ENCODE assay signal across 8 cellular contexts in genomic region chr19:45887311-45887710, GRCh38. TPM values are rescaled to one million over a fixed set of nuclear protein-coding genes. Genes with fewer than 3 reads are reported as not detected.
DNase-seq lines count a peak whose midpoint lies in the region; ATAC-seq and TF ChIP-seq lines count a peak whose summit lies in the region.

No MANE protein-coding gene starts in this region.

- peak overlapping the region; percentile 61 for H3K27ac ChIP-seq in RWPE2 (ENCODE audit: poor library complexity, severe bottlenecking)

- peaks cover 11% of the 10 kb centered on the region for H3K4me1 Mint-ChIP-seq in progenitor cell of endocrine pancreas (ENCODE audit: low read depth)

- DNase-seq in RWPE2 (ENCODE audit: low spot score) = no peak
- no peak for DNase-seq in epithelial cell of proximal tubule (ENCODE audit: low read depth)
- no peak for DNase-seq in progenitor cell of endocrine pancreas (ENCODE audit: low spot score, unreplicated experiment)
- no peak for DNase-seq in G401 (ENCODE audit: low spot score)
- DNase-seq in left lobe of liver (ENCODE audit: low spot score) = no peak
- no peak for DNase-seq in NCI-H2107 (lab: John Stamatoyannopoulos, UW)

- TF ChIP-seq CTCF in RWPE2 (IDR thresholded peaks at IDR 0.05; ENCODE audit: poor library complexity, severe bottlenecking) = no peak
- TF ChIP-seq CTCF in epithelial cell of proximal tubule (conservative IDR thresholded peaks at IDR 0.05; ENCODE audit: low read depth, low read length) = no peak
- TF ChIP-seq CTCF in progenitor cell of endocrine pancreas (IDR thresholded peaks at IDR 0.05; ENCODE audit: unreplicated experiment) = no peak

- no peaks in the 10 kb centered on the region for H3K9me3 ChIP-seq in ES-I3 (ENCODE audit: control insufficient read depth, insufficient read depth, low read length)
- no peaks in the 10 kb centered on the region for H3K9me3 ChIP-seq in RWPE2 (ENCODE audit: severe bottlenecking)

- H3K4me1 ChIP-seq in ES-I3 (ENCODE audit: insufficient read depth, low read length) (no peaks in the 10 kb centered on the region; the same call in 1 of the 2 replicates), RWPE2 (ENCODE audit: insufficient read depth, poor library complexity, severe bottlenecking) (peaks cover 6% of the 10 kb centered on the region)

- no peaks in the 10 kb centered on the region for H3K36me3 ChIP-seq in ES-I3 (ENCODE audit: insufficient read depth, low read length)
- peaks cover 4% of the 10 kb centered on the region for H3K36me3 ChIP-seq in RWPE2 (ENCODE audit: low read depth)

- H3K9ac ChIP-seq in ES-I3 (ENCODE audit: low read depth, low read length) = peak overlapping the region; percentile 99

- ATAC-seq in RWPE2 (ENCODE audit: low read depth) (no peak), HG02763 (IDR thresholded peaks at IDR 0.05; ENCODE audit: unreplicated experiment) (no peak), left lobe of liver (no peak)

- peak overlapping the region; percentile 99 for H3K27ac Mint-ChIP-seq in progenitor cell of endocrine pancreas

- peak overlapping the region; percentile 94 for H3K4me3 Mint-ChIP-seq in progenitor cell of endocrine pancreas (ENCODE audit: low read depth)

- H3K4me3 ChIP-seq in RWPE2 (ENCODE audit: severe bottlenecking) (peak overlapping the region; percentile 69), epithelial cell of proximal tubule (ENCODE audit: low read depth, low read length) (peak overlapping the region; percentile 70)

- H3K27me3 Mint-ChIP-seq in progenitor cell of endocrine pancreas = no peaks in the 10 kb centered on the region

- peaks cover 4% of the 10 kb centered on the region for H3K36me3 Mint-ChIP-seq in progenitor cell of endocrine pancreas (ENCODE audit: insufficient read depth)

- H3K27me3 ChIP-seq in RWPE2 (ENCODE audit: insufficient read depth, poor library complexity, severe bottlenecking) = no peaks in the 10 kb centered on the region

- H3K9me3 Mint-ChIP-seq in progenitor cell of endocrine pancreas (ENCODE audit: low read depth) = no peaks in the 10 kb centered on the region

- in situ Hi-C loops in G401 (cut with HindIII; ENCODE audit: low sequenced_read_pairs) = no loop called here

RNA-seq across cellular contexts. Expression of gene IRF2BP1, which starts 1.4 kb away (rescaled TPM):
- total RNA-seq in epithelial cell of proximal tubule (26.8 and 31.2 TPM in 2 replicates), progenitor cell of endocrine pancreas (30.4 and 35.0 TPM in 2 replicates), left lobe of liver (19.5 TPM)
- total RNA-seq in G401 (2014; rRNA removed; shearing (Covaris generic)) = 38.3 and 43.4 TPM in 2 replicates

RNA-seq across cellular contexts. Expression of gene MYPOP, which starts 15.1 kb away (rescaled TPM):
- 1.3 and 2.0 TPM in 2 replicates for total RNA-seq in epithelial cell of proximal tubule
- 11.1 and 11.8 TPM in 2 replicates for total RNA-seq in progenitor cell of endocrine pancreas
- 0.12 and 1.9 TPM in 2 replicates for total RNA-seq in G401 (2014; rRNA removed; shearing (Covaris generic))
- 5.0 TPM for total RNA-seq in left lobe of liver

RNA-seq across cellular contexts. Expression of gene FOXA3, which starts 23.2 kb away (rescaled TPM):
- 1.1 and 2.8 TPM in 2 replicates for total RNA-seq in epithelial cell of proximal tubule
- total RNA-seq in progenitor cell of endocrine pancreas = 23.5 and 25.4 TPM in 2 replicates
- total RNA-seq in G401 (2014; rRNA removed; shearing (Covaris generic)) = 4.5 and 5.5 TPM in 2 replicates
- total RNA-seq in left lobe of liver = 31.6 TPM

RNA-seq across cellular contexts. Expression of gene SYMPK, which starts 24.4 kb away (rescaled TPM):
- 22.9 and 26.0 TPM in 2 replicates for total RNA-seq in epithelial cell of proximal tubule
- total RNA-seq in progenitor cell of endocrine pancreas = 112 and 114 TPM in 2 replicates
- 131 and 136 TPM in 2 replicates for total RNA-seq in G401 (2014; rRNA removed; shearing (Covaris generic))
- 45.9 TPM for total RNA-seq in left lobe of liver

RNA-seq across cellular contexts. Expression of gene NANOS2, which starts 27.3 kb away (rescaled TPM):
- total RNA-seq in epithelial cell of proximal tubule (not detected in 2 replicates), progenitor cell of endocrine pancreas (not detected in 2 replicates), left lobe of liver (not detected)
- 0.07 TPM in 1 of 2 replicates, not detected in the other for total RNA-seq in G401 (2014; rRNA removed; shearing (Covaris generic))
